ENCODE assay signal across 8 cellular contexts in genomic region chr21:42423197-42423675, GRCh38. TPM values are rescaled to one million over a fixed set of nuclear protein-coding genes. Genes with fewer than 3 reads are reported as not detected.
A peak's percentile ranks its signal among the peaks of the same experiment; 100 is the strongest.
DNase-seq lines count a peak whose midpoint lies in the region; ATAC-seq, FAIRE-seq and TF ChIP-seq lines count a peak whose summit lies in the region.

No MANE protein-coding gene starts in this region.

- H3K4me1 ChIP-seq in right cardiac atrium (ENCODE audit: control insufficient read depth, insufficient read depth, low read length) (no peaks in the 10 kb centered on the region), transverse colon (peaks cover 0 to 7% (median 0%) of the 10 kb centered on the region in 4 donors)

- peaks cover 2% of the 10 kb centered on the region for H3K9me3 ChIP-seq in right cardiac atrium (ENCODE audit: control insufficient read depth, low read length)
- H3K9me3 ChIP-seq in transverse colon: no peaks in the 10 kb centered on the region

- H3K27me3 Mint-ChIP-seq in activated T-cell treated with anti-CD3 and anti-CD28 coated beads, Interleukin-2, amount 50 U/mL, for 72 hours (ENCODE audit: low read depth): no peaks in the 10 kb centered on the region

- no peak for FAIRE-seq in urothelium cell line (lab: Jason Lieb, UNC)

- H3K36me3 ChIP-seq in transverse colon: no peaks in the 10 kb centered on the region

- H3K4me3 Mint-ChIP-seq in activated T-cell treated with anti-CD3 and anti-CD28 coated beads, Interleukin-2, amount 50 U/mL, for 72 hours: peak overlapping the region; percentile 68

- ATAC-seq in right cardiac atrium: no peak
- peak; percentile 49 for ATAC-seq in HG03280 (IDR thresholded peaks at IDR 0.05; ENCODE audit: unreplicated experiment)
- peak; percentile 68 to 71 for ATAC-seq in activated T-cell treated with anti-CD3 and anti-CD28 coated beads, Interleukin-2, amount 50 U/mL, for 72 hours (replicated peaks in 1 of 2)

- intact Hi-C loops in cardiac septum (cut with DNase I): no loop called here
- intact Hi-C loops in right cardiac atrium (cut with DNase I): no loop called here
- intact Hi-C loops in transverse colon (cut with DNase I; ENCODE audit: low total_unique reads): loop anchor here (2.0 kb wide), 1 partner anchor 586 kb away; no protein-coding TSS in a partner anchor

- H3K4me1 Mint-ChIP-seq in activated T-cell treated with anti-CD3 and anti-CD28 coated beads, Interleukin-2, amount 50 U/mL, for 72 hours (ENCODE audit: low read depth): peaks cover 92% of the 10 kb centered on the region

- no peaks in the 10 kb centered on the region for H3K27me3 ChIP-seq in right cardiac atrium (ENCODE audit: control insufficient read depth, insufficient read depth)
- H3K27me3 ChIP-seq in transverse colon: peaks cover 9% of the 10 kb centered on the region

- TF ChIP-seq CTCF in transverse colon (IDR thresholded peaks at IDR 0.05): no peak

- H3K27ac ChIP-seq in right cardiac atrium (ENCODE audit: low read length) (no peak overlapping the region), transverse colon (no peak overlapping the region)

- peaks cover 31 to 62% of the 10 kb centered on the region in 2 donors for H3K36me3 Mint-ChIP-seq in activated T-cell treated with anti-CD3 and anti-CD28 coated beads, Interleukin-2, amount 50 U/mL, for 72 hours (ENCODE audit: insufficient read depth in 2 of 2)

- in situ Hi-C loops in transverse colon (cut with MboI; ENCODE audit: low pct_ligation_motif_present in 1 of 4, low pct_unique_long_range_greater_than_20kb in 1 of 4, low sequenced_read_pairs in 3 of 4): no loop called here

- H3K9me3 Mint-ChIP-seq in activated T-cell treated with anti-CD3 and anti-CD28 coated beads, Interleukin-2, amount 50 U/mL, for 72 hours: peaks cover 5 to 7% of the 10 kb centered on the region in 2 donors

- no peak for TF ChIP-seq EP300 in transverse colon (IDR thresholded peaks at IDR 0.05; ENCODE audit: low read depth)

- peak; percentile 56 for DNase-seq in cardiac septum (ENCODE audit: low spot score)
- no peak for DNase-seq in right cardiac atrium
- DNase-seq in activated T-cell treated with anti-CD3 and anti-CD28 coated beads, Interleukin-2, amount 50 U/mL, for 72 hours: peak; percentile 67 to 71
- DNase-seq in transverse colon: peak; percentile 30
- no peak for DNase-seq in dedifferentiated amniotic fluid mesenchymal stem cell (ENCODE audit: extremely low spot score)
- DNase-seq in NCI-H187 treated with DMSO at 0.1 percent for 48 hours (lab: John Stamatoyannopoulos, UW): no peak
- no peak for DNase-seq in urothelium cell line (ENCODE audit: low spot score)

- no peak for TF ChIP-seq POLR2A in transverse colon (IDR thresholded peaks at IDR 0.05)

- H3K4me3 ChIP-seq in right cardiac atrium (ENCODE audit: low read length): no peak overlapping the region
- no peak overlapping the region for H3K4me3 ChIP-seq in transverse colon

- 77% methylated on average over 10 of the region's 10 CpGs for WGBS in right cardiac atrium
- 64% methylated on average over 10 of the region's 10 CpGs; no CpG with 5 or more reads in 1 of the 2 donors for WGBS in transverse colon (ENCODE audit: low coverage in 1 of 2), 2 donors

- H3K27ac Mint-ChIP-seq in activated T-cell treated with anti-CD3 and anti-CD28 coated beads, Interleukin-2, amount 50 U/mL, for 72 hours: peak overlapping the region; percentile 33

RNA-seq across cellular contexts. Expression of gene UBASH3A, which starts 19.5 kb away (rescaled TPM):
- total RNA-seq in cardiac septum (not detected), right cardiac atrium (under 1 TPM; 0.15 to 0.29 (median 0.25) TPM), transverse colon (1 to 10 TPM in 1 of 4 donors, under 1 TPM in 2, not detected in 1; 0.37 to 3.0 (median 0.82) TPM)
- polyA plus RNA-seq in right cardiac atrium: 0.07 TPM
- 10 to 100 TPM; 54.5 to 57.4 TPM for total RNA-seq in activated T-cell treated with anti-CD3 and anti-CD28 coated beads, Interleukin-2, amount 50 U/mL, for 72 hours

RNA-seq across cellular contexts. Expression of gene TMPRSS3, which starts 27.4 kb away (rescaled TPM):
- not detected for total RNA-seq in cardiac septum
- total RNA-seq in right cardiac atrium: not detected
- not detected for polyA plus RNA-seq in right cardiac atrium
- total RNA-seq in activated T-cell treated with anti-CD3 and anti-CD28 coated beads, Interleukin-2, amount 50 U/mL, for 72 hours: 10 to 100 TPM; 57.1 to 91.9 TPM
- total RNA-seq in transverse colon: 1 to 10 TPM in 1 of 4 donors, under 1 TPM in 1, not detected in 2; 0.68 to 1.3 TPM

RNA-seq across cellular contexts. Expression of gene TFF1, which starts 56.9 kb away (rescaled TPM):
- total RNA-seq in cardiac septum (not detected), right cardiac atrium (not detected), transverse colon (10 to 100 TPM in 2 of 4 donors, 1 to 10 TPM in 1, not detected in 1; 8.6 to 45.3 (median 25.8) TPM)
- polyA plus RNA-seq in right cardiac atrium: not detected
- 1 to 10 TPM in 1 of 2 donors, under 1 TPM in 1; 0.97 to 1.7 TPM for total RNA-seq in activated T-cell treated with anti-CD3 and anti-CD28 coated beads, Interleukin-2, amount 50 U/mL, for 72 hours

Comparison
In these comparisons a context has a peak if more than half of its experiments do, and no peak if none do; other contexts are left out.
1. DNase-seq: peak in cardiac septum (single experiment), activated T-cell treated with anti-CD3 and anti-CD28 coated beads, Interleukin-2, amount 50 U/mL, for 72 hours (2 of 2) and transverse colon (single experiment); none in right cardiac atrium (0 of 3), dedifferentiated amniotic fluid mesenchymal stem cell (single experiment), NCI-H187 treated with DMSO at 0.1 percent for 48 hours (single experiment) and urothelium cell line (single experiment).
2. ATAC-seq: peak in HG03280 (single experiment) and activated T-cell treated with anti-CD3 and anti-CD28 coated beads, Interleukin-2, amount 50 U/mL, for 72 hours (2 of 2); none in right cardiac atrium (0 of 2).
3. RNA of gene UBASH3A, which starts 19.5 kb away (total RNA-seq): 54.5 to 57.4 TPM in activated T-cell treated with anti-CD3 and anti-CD28 coated beads, Interleukin-2, amount 50 U/mL, for 72 hours; 0.37 to 3.0 TPM in transverse colon, 0.15 to 0.29 TPM in right cardiac atrium and not detected in cardiac septum (single experiment); every median in the first group is over 10 times any median in the second.
4. RNA of gene TMPRSS3, which starts 27.4 kb away (total RNA-seq): 57.1 to 91.9 TPM in activated T-cell treated with anti-CD3 and anti-CD28 coated beads, Interleukin-2, amount 50 U/mL, for 72 hours; 0.68 to 1.3 TPM in transverse colon, not detected in right cardiac atrium and not detected in cardiac septum (single experiment); every median in the first group is over 10 times any median in the second.